17 cellular contexts compared by ENCODE assay signal in the genomic region with DNA sequence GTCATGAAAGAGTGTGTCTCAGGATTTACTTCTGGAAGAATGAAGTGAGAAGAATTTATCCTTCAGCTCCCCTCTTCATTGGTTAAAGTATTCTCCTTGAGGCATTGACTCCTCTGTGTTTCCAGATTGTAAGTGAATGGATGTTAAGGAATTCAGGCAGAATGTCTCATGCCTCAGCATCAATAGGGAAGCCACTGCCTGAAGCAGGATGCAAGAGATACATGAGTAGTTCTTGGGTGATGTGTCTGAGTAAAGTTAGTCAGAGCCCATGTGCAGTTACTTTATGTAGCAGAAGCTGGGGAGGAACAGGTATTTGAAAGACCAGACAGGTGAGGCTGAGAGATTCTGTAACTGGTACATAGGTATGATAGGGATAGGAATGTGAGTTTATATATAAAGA. TPM values are rescaled to one million over a fixed set of nuclear protein-coding genes. Genes with fewer than 3 reads are reported as not detected.
DNase-seq lines count a peak whose midpoint lies in the region; ATAC-seq and TF ChIP-seq lines count a peak whose summit lies in the region.
"Had no signal": no experiment of that assay in that cellular context is flagged by ENCODE, and none has a peak within 500 bp of the region (broad histone marks: within the 10 kb centered on the region; RNA-seq: fewer than 3 reads in every experiment).

No MANE protein-coding gene starts in this region.

- no peaks in the 10 kb centered on the region for H4K20me1 ChIP-seq in GM23338 (replicated peaks; ENCODE audit: insufficient read depth)

- H2AFZ ChIP-seq in GM23338 = peak overlapping the region; percentile 4; the same call in 1 of the 2 replicates

- no peak overlapping the region for H3K27ac ChIP-seq in GM23338 (ENCODE audit: low read depth)
- H3K27ac ChIP-seq: RWPE1 had no signal

- H3F3A ChIP-seq in GM23338 (replicated peaks; ENCODE audit: low read depth) = no peaks in the 10 kb centered on the region

- H3K4me1 Mint-ChIP-seq in GM23338 = no peaks in the 10 kb centered on the region
- H3K4me1 Mint-ChIP-seq: CD8-positive, alpha-beta memory T cell had no signal

- DNase-seq in GM23338 (ENCODE audit: low spot score) (peak; percentile 13), RKO (ENCODE audit: low spot score) (peak; percentile 35), foreskin melanocyte (peak; percentile 4), NCI-H1436 treated with DMSO at 0.1 percent for 48 hours (lab: John Stamatoyannopoulos, UW) (no peak), HPDE6-E6E7 (ENCODE audit: extremely low spot score) (no peak)
- no peak for DNase-seq in activated naive CD4-positive, alpha-beta T cell treated with Interleukin-2 at 50 U/mL for 16 hours
- DNase-seq: C1 segment of cervical spinal cord; CD8-positive, alpha-beta memory T cell; KBM-7; NCI-H1417 treated with DMSO at 0.1 percent for 48 hours; NCI-H1930; NCI-H526; PC-3 had no signal

- no peaks in the 10 kb centered on the region for H3K9me2 ChIP-seq in GM23338 (ENCODE audit: insufficient read depth)

- H3K27me3 Mint-ChIP-seq in GM23338 (ENCODE audit: insufficient read depth, low read depth, poor library complexity) = no peaks in the 10 kb centered on the region

- no peak overlapping the region for H3K27ac Mint-ChIP-seq in GM23338
- H3K27ac Mint-ChIP-seq: CD8-positive, alpha-beta memory T cell had no signal

- no peaks in the 10 kb centered on the region for H3K79me2 ChIP-seq in GM23338 (replicated peaks; ENCODE audit: insufficient read depth)

- ATAC-seq in GM23338 (no peak), GM21723 (IDR thresholded peaks at IDR 0.05; ENCODE audit: unreplicated experiment) (no peak)
- ATAC-seq: PC-3 had no signal

- H3K4me1 ChIP-seq in GM23338 (ENCODE audit: insufficient read depth) = no peaks in the 10 kb centered on the region
- H3K4me1 ChIP-seq: HAP-1 had no signal

- H3K27me3 ChIP-seq in GM23338 (ENCODE audit: insufficient read depth) = no peaks in the 10 kb centered on the region

- no peak for TF ChIP-seq CTCF in GM23338 (conservative IDR thresholded peaks at IDR 0.05; ENCODE audit: low read depth in 2 of 2)

- H3K4me3 ChIP-seq in GM23338 = no peak overlapping the region
- H3K4me3 ChIP-seq: HAP-1 had no signal

- H3K36me3 ChIP-seq in GM23338 (ENCODE audit: insufficient read depth) = no peaks in the 10 kb centered on the region
- H3K36me3 ChIP-seq: HAP-1 had no signal

- no peaks in the 10 kb centered on the region for H3K9me3 Mint-ChIP-seq in GM23338

- H3K4me3 Mint-ChIP-seq in GM23338 = no peak overlapping the region
- H3K4me3 Mint-ChIP-seq: CD8-positive, alpha-beta memory T cell had no signal

- H3K36me3 Mint-ChIP-seq in GM23338 (ENCODE audit: low read depth) = no peaks in the 10 kb centered on the region
- H3K36me3 Mint-ChIP-seq: CD8-positive, alpha-beta memory T cell had no signal

- H3K4me2 ChIP-seq in GM23338 = no peak overlapping the region

TF ChIP-seq in GM23338, 12 proteins besides CTCF, POLR2A, EP300 and RAD21:
- TF ChIP-seq ETS1 (IDR thresholded peaks at IDR 0.05) (no peak), EZH2 (IDR thresholded peaks at IDR 0.05; ENCODE audit: low read depth, unreplicated experiment) (no peak), ZNF114 (CRISPR knock-in tag; IDR thresholded peaks at IDR 0.05) (no peak), EZH2phosphoT487 (IDR thresholded peaks at IDR 0.05; ENCODE audit: unreplicated experiment) (no peak), POLR2AphosphoS5 (IDR thresholded peaks at IDR 0.05; ENCODE audit: low read depth) (no peak)
- TF ChIP-seq, protein P1, sequence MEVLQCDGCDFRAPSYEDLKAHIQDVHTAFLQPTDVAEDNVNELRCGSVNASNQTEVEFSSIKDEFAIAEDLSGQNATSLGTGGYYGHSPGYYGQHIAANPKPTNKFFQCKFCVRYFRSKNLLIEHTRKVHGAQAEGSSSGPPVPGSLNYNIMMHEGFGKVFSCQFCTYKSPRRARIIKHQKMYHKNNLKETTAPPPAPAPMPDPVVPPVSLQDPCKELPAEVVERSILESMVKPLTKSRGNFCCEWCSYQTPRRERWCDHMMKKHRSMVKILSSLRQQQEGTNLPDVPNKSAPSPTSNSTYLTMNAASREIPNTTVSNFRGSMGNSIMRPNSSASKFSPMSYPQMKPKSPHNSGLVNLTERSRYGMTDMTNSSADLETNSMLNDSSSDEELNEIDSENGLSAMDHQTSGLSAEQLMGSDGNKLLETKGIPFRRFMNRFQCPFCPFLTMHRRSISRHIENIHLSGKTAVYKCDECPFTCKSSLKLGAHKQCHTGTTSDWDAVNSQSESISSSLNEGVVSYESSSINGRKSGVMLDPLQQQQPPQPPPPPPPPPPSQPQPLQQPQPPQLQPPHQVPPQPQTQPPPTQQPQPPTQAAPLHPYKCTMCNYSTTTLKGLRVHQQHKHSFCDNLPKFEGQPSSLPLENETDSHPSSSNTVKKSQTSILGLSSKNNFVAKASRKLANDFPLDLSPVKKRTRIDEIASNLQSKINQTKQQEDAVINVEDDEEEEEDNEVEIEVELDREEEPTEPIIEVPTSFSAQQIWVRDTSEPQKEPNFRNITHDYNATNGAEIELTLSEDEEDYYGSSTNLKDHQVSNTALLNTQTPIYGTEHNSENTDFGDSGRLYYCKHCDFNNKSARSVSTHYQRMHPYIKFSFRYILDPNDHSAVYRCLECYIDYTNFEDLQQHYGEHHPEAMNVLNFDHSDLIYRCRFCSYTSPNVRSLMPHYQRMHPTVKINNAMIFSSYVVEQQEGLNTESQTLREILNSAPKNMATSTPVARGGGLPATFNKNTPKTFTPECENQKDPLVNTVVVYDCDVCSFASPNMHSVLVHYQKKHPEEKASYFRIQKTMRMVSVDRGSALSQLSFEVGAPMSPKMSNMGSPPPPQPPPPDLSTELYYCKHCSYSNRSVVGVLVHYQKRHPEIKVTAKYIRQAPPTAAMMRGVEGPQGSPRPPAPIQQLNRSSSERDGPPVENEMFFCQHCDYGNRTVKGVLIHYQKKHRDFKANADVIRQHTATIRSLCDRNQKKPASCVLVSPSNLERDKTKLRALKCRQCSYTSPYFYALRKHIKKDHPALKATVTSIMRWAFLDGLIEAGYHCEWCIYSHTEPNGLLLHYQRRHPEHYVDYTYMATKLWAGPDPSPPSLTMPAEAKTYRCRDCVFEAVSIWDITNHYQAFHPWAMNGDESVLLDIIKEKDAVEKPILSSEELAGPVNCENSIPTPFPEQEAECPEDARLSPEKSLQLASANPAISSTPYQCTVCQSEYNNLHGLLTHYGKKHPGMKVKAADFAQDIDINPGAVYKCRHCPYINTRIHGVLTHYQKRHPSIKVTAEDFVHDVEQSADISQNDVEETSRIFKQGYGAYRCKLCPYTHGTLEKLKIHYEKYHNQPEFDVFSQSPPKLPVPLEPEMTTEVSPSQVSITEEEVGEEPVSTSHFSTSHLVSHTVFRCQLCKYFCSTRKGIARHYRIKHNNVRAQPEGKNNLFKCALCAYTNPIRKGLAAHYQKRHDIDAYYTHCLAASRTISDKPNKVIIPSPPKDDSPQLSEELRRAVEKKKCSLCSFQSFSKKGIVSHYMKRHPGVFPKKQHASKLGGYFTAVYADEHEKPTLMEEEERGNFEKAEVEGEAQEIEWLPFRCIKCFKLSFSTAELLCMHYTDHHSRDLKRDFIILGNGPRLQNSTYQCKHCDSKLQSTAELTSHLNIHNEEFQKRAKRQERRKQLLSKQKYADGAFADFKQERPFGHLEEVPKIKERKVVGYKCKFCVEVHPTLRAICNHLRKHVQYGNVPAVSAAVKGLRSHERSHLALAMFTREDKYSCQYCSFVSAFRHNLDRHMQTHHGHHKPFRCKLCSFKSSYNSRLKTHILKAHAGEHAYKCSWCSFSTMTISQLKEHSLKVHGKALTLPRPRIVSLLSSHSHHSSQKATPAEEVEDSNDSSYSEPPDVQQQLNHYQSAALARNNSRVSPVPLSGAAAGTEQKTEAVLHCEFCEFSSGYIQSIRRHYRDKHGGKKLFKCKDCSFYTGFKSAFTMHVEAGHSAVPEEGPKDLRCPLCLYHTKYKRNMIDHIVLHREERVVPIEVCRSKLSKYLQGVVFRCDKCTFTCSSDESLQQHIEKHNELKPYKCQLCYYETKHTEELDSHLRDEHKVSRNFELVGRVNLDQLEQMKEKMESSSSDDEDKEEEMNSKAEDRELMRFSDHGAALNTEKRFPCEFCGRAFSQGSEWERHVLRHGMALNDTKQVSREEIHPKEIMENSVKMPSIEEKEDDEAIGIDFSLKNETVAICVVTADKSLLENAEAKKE (CRISPR knock-in tag; IDR thresholded peaks at IDR 0.05) = no peak

RNA-seq across cellular contexts. Expression of gene TMEFF2, which starts 34.0 kb away (rescaled TPM):
- 1.5 and 2.2 TPM in 2 replicates for total RNA-seq in GM23338 (2014; rRNA removed; shearing (Covaris generic))
- polyA plus RNA-seq in GM23338 (2016; fragmentation: Nextera tagmentation; extraction: Ambion mirVana) = 1.7 and 2.1 TPM in 2 replicates
- total RNA-seq: CD8-positive, alpha-beta memory T cell; G401; PC-3 had no signal
- polyA plus RNA-seq: CD8-positive, alpha-beta memory T cell had no signal

Comparison
In these comparisons a context has a peak if more than half of its experiments do, and no peak if none do; other contexts are left out.
1. DNase-seq: peak in GM23338 (single experiment), RKO (single experiment) and foreskin melanocyte (single experiment); none in NCI-H1436 treated with DMSO at 0.1 percent for 48 hours (single experiment), activated naive CD4-positive, alpha-beta T cell treated with Interleukin-2 at 50 U/mL for 16 hours (single experiment) and HPDE6-E6E7 (single experiment).